In the genomic region with DNA sequence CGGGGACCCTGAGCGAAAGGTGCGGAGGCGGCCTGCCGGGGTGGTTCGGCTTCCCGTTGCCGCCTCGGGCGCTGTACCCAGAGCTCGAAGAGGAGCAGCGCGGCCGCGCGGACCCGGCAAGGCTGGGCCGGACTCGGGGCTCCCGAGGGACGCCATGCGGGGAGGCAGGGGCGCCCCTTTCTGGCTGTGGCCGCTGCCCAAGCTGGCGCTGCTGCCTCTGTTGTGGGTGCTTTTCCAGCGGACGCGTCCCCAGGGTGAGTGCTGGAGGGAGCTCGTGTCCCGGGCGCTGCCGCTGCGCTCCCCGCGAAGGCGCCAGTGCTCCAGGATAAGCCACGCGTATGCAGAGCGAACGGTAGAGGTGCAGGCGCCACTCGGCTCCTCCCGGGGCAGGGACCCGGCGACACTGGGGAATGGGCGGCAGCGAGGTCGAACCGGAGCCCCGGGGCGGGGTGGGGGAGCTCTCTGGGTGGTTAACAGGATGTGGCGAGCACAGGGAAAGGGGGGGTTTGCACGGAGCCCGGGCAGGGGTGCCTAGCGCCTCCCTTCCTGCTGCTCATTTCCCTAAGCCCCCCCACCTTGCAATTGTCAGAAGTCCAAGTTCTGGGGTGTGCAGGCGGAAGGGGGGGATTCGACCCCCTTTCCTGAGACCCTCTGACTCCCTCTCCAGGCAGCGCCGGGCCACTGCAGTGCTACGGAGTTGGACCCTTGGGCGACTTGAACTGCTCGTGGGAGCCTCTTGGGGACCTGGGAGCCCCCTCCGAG, we compare ENCODE assay signal across 1 cellular context.
TF ChIP-seq lines count a peak whose summit lies in the region.

Gene IL27RA (plus strand): TSS at position 44 of the 762 bp plus-strand sequence. CDS start 111 bp downstream, at position 155.

TF ChIP-seq in K562, 482 proteins besides CTCF, POLR2A, EP300 and RAD21 (continued from another document and continues in another):
- TF ChIP-seq, protein P1, sequence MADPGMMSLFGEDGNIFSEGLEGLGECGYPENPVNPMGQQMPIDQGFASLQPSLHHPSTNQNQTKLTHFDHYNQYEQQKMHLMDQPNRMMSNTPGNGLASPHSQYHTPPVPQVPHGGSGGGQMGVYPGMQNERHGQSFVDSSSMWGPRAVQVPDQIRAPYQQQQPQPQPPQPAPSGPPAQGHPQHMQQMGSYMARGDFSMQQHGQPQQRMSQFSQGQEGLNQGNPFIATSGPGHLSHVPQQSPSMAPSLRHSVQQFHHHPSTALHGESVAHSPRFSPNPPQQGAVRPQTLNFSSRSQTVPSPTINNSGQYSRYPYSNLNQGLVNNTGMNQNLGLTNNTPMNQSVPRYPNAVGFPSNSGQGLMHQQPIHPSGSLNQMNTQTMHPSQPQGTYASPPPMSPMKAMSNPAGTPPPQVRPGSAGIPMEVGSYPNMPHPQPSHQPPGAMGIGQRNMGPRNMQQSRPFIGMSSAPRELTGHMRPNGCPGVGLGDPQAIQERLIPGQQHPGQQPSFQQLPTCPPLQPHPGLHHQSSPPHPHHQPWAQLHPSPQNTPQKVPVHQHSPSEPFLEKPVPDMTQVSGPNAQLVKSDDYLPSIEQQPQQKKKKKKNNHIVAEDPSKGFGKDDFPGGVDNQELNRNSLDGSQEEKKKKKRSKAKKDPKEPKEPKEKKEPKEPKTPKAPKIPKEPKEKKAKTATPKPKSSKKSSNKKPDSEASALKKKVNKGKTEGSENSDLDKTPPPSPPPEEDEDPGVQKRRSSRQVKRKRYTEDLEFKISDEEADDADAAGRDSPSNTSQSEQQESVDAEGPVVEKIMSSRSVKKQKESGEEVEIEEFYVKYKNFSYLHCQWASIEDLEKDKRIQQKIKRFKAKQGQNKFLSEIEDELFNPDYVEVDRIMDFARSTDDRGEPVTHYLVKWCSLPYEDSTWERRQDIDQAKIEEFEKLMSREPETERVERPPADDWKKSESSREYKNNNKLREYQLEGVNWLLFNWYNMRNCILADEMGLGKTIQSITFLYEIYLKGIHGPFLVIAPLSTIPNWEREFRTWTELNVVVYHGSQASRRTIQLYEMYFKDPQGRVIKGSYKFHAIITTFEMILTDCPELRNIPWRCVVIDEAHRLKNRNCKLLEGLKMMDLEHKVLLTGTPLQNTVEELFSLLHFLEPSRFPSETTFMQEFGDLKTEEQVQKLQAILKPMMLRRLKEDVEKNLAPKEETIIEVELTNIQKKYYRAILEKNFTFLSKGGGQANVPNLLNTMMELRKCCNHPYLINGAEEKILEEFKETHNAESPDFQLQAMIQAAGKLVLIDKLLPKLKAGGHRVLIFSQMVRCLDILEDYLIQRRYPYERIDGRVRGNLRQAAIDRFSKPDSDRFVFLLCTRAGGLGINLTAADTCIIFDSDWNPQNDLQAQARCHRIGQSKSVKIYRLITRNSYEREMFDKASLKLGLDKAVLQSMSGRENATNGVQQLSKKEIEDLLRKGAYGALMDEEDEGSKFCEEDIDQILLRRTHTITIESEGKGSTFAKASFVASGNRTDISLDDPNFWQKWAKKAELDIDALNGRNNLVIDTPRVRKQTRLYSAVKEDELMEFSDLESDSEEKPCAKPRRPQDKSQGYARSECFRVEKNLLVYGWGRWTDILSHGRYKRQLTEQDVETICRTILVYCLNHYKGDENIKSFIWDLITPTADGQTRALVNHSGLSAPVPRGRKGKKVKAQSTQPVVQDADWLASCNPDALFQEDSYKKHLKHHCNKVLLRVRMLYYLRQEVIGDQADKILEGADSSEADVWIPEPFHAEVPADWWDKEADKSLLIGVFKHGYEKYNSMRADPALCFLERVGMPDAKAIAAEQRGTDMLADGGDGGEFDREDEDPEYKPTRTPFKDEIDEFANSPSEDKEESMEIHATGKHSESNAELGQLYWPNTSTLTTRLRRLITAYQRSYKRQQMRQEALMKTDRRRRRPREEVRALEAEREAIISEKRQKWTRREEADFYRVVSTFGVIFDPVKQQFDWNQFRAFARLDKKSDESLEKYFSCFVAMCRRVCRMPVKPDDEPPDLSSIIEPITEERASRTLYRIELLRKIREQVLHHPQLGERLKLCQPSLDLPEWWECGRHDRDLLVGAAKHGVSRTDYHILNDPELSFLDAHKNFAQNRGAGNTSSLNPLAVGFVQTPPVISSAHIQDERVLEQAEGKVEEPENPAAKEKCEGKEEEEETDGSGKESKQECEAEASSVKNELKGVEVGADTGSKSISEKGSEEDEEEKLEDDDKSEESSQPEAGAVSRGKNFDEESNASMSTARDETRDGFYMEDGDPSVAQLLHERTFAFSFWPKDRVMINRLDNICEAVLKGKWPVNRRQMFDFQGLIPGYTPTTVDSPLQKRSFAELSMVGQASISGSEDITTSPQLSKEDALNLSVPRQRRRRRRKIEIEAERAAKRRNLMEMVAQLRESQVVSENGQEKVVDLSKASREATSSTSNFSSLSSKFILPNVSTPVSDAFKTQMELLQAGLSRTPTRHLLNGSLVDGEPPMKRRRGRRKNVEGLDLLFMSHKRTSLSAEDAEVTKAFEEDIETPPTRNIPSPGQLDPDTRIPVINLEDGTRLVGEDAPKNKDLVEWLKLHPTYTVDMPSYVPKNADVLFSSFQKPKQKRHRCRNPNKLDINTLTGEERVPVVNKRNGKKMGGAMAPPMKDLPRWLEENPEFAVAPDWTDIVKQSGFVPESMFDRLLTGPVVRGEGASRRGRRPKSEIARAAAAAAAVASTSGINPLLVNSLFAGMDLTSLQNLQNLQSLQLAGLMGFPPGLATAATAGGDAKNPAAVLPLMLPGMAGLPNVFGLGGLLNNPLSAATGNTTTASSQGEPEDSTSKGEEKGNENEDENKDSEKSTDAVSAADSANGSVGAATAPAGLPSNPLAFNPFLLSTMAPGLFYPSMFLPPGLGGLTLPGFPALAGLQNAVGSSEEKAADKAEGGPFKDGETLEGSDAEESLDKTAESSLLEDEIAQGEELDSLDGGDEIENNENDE (IDR thresholded peaks at IDR 0.05; ENCODE audit: low read depth, low read length), result no peak
- TF ChIP-seq GTF2F1 (IDR thresholded peaks at IDR 0.05; ENCODE audit: low read depth, low read length), result peak; percentile 42; the same call in 1 of the 2 replicates
- no peak for TF ChIP-seq ESRRA (IDR thresholded peaks at IDR 0.05; ENCODE audit: borderline replicate concordance, low read depth)
- no peak; the same call in 1 of the 2 replicates for TF ChIP-seq RNF2 (IDR thresholded peaks at IDR 0.05)
- no peak for TF ChIP-seq KAT2B (IDR thresholded peaks at IDR 0.05; ENCODE audit: low read depth, low read length)
- TF ChIP-seq ELF1 (tag; IDR thresholded peaks at IDR 0.05), result no peak
- TF ChIP-seq COPS2 (conservative IDR thresholded peaks at IDR 0.05), result no peak
- no peak for TF ChIP-seq MAFF (IDR thresholded peaks at IDR 0.05; ENCODE audit: low read length)
- TF ChIP-seq, protein P2, sequence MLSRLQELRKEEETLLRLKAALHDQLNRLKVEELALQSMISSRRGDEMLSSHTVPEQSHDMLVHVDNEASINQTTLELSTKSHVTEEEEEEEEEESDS (CRISPR knock-in tag; IDR thresholded peaks at IDR 0.05), result no peak
- TF ChIP-seq NCOA6 (IDR thresholded peaks at IDR 0.05), result no peak
- TF ChIP-seq FUS (optimal IDR thresholded peaks at IDR 0.05; ENCODE audit: low read depth, low read length), result peak; percentile 81
- TF ChIP-seq SFPQ (IDR thresholded peaks at IDR 0.05; ENCODE audit: low read depth, low read length), result no peak
- TF ChIP-seq PTTG1 (tag; IDR thresholded peaks at IDR 0.05; ENCODE audit: low read depth), result no peak
- TF ChIP-seq THAP7 (CRISPR knock-in tag; IDR thresholded peaks at IDR 0.05), result no peak
- TF ChIP-seq HDAC1 (IDR thresholded peaks at IDR 0.05), result peak in 1 of 2 experiments; percentile 70; a peak in 1 of 4 replicates
- peak; percentile 84 for TF ChIP-seq BRD4 (IDR thresholded peaks at IDR 0.05)
- no peak for TF ChIP-seq ATF4 (CRISPR knock-in tag; IDR thresholded peaks at IDR 0.05)
- peak; percentile 99 for TF ChIP-seq ZBTB7A (IDR thresholded peaks at IDR 0.05; ENCODE audit: borderline replicate concordance, control insufficient read depth, low read depth, low read length)
- TF ChIP-seq, protein P3, sequence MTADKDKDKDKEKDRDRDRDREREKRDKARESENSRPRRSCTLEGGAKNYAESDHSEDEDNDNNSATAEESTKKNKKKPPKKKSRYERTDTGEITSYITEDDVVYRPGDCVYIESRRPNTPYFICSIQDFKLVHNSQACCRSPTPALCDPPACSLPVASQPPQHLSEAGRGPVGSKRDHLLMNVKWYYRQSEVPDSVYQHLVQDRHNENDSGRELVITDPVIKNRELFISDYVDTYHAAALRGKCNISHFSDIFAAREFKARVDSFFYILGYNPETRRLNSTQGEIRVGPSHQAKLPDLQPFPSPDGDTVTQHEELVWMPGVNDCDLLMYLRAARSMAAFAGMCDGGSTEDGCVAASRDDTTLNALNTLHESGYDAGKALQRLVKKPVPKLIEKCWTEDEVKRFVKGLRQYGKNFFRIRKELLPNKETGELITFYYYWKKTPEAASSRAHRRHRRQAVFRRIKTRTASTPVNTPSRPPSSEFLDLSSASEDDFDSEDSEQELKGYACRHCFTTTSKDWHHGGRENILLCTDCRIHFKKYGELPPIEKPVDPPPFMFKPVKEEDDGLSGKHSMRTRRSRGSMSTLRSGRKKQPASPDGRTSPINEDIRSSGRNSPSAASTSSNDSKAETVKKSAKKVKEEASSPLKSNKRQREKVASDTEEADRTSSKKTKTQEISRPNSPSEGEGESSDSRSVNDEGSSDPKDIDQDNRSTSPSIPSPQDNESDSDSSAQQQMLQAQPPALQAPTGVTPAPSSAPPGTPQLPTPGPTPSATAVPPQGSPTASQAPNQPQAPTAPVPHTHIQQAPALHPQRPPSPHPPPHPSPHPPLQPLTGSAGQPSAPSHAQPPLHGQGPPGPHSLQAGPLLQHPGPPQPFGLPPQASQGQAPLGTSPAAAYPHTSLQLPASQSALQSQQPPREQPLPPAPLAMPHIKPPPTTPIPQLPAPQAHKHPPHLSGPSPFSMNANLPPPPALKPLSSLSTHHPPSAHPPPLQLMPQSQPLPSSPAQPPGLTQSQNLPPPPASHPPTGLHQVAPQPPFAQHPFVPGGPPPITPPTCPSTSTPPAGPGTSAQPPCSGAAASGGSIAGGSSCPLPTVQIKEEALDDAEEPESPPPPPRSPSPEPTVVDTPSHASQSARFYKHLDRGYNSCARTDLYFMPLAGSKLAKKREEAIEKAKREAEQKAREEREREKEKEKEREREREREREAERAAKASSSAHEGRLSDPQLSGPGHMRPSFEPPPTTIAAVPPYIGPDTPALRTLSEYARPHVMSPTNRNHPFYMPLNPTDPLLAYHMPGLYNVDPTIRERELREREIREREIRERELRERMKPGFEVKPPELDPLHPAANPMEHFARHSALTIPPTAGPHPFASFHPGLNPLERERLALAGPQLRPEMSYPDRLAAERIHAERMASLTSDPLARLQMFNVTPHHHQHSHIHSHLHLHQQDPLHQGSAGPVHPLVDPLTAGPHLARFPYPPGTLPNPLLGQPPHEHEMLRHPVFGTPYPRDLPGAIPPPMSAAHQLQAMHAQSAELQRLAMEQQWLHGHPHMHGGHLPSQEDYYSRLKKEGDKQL (CRISPR knock-in tag; IDR thresholded peaks at IDR 0.05; ENCODE audit: borderline replicate concordance), result no peak
- TF ChIP-seq SAFB2 (IDR thresholded peaks at IDR 0.05; ENCODE audit: borderline replicate concordance, low read depth, low read length, severe bottlenecking), result no peak
- TF ChIP-seq C11orf30 (IDR thresholded peaks at IDR 0.05; ENCODE audit: low read depth), result no peak
- TF ChIP-seq, protein P4, sequence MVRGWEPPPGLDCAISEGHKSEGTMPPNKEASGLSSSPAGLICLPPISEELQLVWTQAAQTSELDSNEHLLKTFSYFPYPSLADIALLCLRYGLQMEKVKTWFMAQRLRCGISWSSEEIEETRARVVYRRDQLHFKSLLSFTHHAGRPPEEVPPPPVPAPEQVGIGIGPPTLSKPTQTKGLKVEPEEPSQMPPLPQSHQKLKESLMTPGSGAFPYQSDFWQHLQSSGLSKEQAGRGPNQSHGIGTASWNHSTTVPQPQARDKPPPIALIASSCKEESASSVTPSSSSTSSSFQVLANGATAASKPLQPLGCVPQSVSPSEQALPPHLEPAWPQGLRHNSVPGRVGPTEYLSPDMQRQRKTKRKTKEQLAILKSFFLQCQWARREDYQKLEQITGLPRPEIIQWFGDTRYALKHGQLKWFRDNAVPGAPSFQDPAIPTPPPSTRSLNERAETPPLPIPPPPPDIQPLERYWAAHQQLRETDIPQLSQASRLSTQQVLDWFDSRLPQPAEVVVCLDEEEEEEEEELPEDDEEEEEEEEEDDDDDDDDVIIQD (CRISPR knock-in tag; IDR thresholded peaks at IDR 0.05), result no peak
- TF ChIP-seq ZBTB8A (IDR thresholded peaks at IDR 0.05; ENCODE audit: partially characterized antibody), result no peak
- TF ChIP-seq, protein P5, sequence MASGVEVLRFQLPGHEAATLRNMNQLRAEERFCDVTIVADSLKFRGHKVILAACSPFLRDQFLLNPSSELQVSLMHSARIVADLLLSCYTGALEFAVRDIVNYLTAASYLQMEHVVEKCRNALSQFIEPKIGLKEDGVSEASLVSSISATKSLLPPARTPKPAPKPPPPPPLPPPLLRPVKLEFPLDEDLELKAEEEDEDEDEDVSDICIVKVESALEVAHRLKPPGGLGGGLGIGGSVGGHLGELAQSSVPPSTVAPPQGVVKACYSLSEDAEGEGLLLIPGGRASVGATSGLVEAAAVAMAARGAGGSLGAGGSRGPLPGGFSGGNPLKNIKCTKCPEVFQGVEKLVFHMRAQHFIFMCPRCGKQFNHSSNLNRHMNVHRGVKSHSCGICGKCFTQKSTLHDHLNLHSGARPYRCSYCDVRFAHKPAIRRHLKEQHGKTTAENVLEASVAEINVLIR (CRISPR knock-in tag; IDR thresholded peaks at IDR 0.05), result no peak
- no peak for TF ChIP-seq ZSCAN32 (CRISPR knock-in tag; IDR thresholded peaks at IDR 0.05)
